9 cellular contexts compared by ENCODE assay signal in the genomic region with DNA sequence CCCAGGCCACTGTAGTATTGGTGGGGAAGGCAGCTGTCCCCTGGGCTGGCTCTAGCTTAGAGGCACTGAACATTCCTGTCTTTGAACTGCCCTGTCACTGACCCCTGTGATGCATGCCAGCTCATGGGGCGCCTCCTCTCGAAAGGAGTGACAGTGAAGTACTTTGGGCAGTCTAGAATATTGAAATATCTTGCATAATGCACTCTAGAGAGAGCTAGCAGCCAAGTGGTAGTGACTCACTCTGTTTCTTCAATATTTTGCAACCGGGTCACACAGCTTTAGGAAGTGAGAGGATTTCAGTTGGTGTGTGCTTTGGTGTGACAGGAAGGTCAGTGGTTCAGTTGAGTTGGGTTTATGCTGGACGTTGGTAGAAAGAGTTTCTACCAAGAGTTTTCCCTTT. TPM values are rescaled to one million over a fixed set of nuclear protein-coding genes. Genes with fewer than 3 reads are reported as not detected.
DNase-seq lines count a peak whose midpoint lies in the region; TF ChIP-seq lines count a peak whose summit lies in the region.
"Had no signal": no experiment of that assay in that cellular context is flagged by ENCODE, and none has a peak within 500 bp of the region (broad histone marks: within the 10 kb centered on the region; RNA-seq: fewer than 3 reads in every experiment).

No MANE protein-coding gene starts in this region.

- POLR2A ChIA-PET in activated CD4-positive, alpha-beta T cell treated with anti-CD3 and anti-CD28 coated beads, Interleukin-2, amount 10 ng/mL, durations not matched to agents 7 days and 5 days (lab: Charles Lee), result no interaction called here

- H3K4me1 Mint-ChIP-seq in activated CD4-positive, alpha-beta T cell treated with anti-CD3 and anti-CD28 coated beads, Interleukin-2, amount 10 ng/mL, durations not matched to agents 7 days and 5 days, result peaks cover 29% of the 10 kb centered on the region

- H3K27ac ChIP-seq in SJCRH30 (no peak overlapping the region), testis (no peak overlapping the region), prostate gland (no peak overlapping the region)

- H3K4me1 ChIP-seq in SJCRH30, result no peaks in the 10 kb centered on the region
- H3K4me1 ChIP-seq in testis, result no peaks in the 10 kb centered on the region
- H3K4me1 ChIP-seq in prostate gland (replicated peaks), result no peaks in the 10 kb centered on the region

- H3K4me3 Mint-ChIP-seq in activated CD4-positive, alpha-beta T cell treated with anti-CD3 and anti-CD28 coated beads, Interleukin-2, amount 10 ng/mL, durations not matched to agents 7 days and 5 days, result no peak overlapping the region

- intact Hi-C loops in testis (cut with DNase I; ENCODE audit: low total_unique reads) (no loop called here), prostate gland (cut with DNase I) (loop anchor here (5.0 to 10.0 kb wide), 2 partner anchors 49 to 122 kb away; a partner anchor contains a TSS)

- H3K9me3 Mint-ChIP-seq in activated CD4-positive, alpha-beta T cell treated with anti-CD3 and anti-CD28 coated beads, Interleukin-2, amount 10 ng/mL, durations not matched to agents 7 days and 5 days, result no peaks in the 10 kb centered on the region

- H3K4me3 ChIP-seq in fibroblast of mammary gland (ENCODE audit: control insufficient read depth, low read depth, low read length) (no peak overlapping the region), SJCRH30 (no peak overlapping the region), testis (no peak overlapping the region), prostate gland (no peak overlapping the region)
- H3K4me3 ChIP-seq: Peyer's patch had no signal

- H3K9me3 ChIP-seq in SJCRH30 (replicated peaks) (no peaks in the 10 kb centered on the region), testis (no peaks in the 10 kb centered on the region), prostate gland (no peaks in the 10 kb centered on the region)
- H3K9me3 ChIP-seq: Peyer's patch had no signal

- no peak overlapping the region for H3K27ac Mint-ChIP-seq in activated CD4-positive, alpha-beta T cell treated with anti-CD3 and anti-CD28 coated beads, Interleukin-2, amount 10 ng/mL, durations not matched to agents 7 days and 5 days

- no peaks in the 10 kb centered on the region for H3K27me3 ChIP-seq in SJCRH30
- H3K27me3 ChIP-seq in testis, result no peaks in the 10 kb centered on the region
- no peaks in the 10 kb centered on the region for H3K27me3 ChIP-seq in prostate gland (replicated peaks; ENCODE audit: insufficient read depth)
- H3K27me3 ChIP-seq: Peyer's patch had no signal

- CTCF ChIA-PET in activated CD4-positive, alpha-beta T cell treated with anti-CD3 and anti-CD28 coated beads, Interleukin-2, amount 10 ng/mL, durations not matched to agents 7 days and 5 days (lab: Charles Lee), result no interaction called here

- TF ChIP-seq CTCF in fibroblast of mammary gland (conservative IDR thresholded peaks at IDR 0.05; ENCODE audit: control insufficient read depth, insufficient read depth, low read depth, low read length), result no peak
- no peak for TF ChIP-seq CTCF in testis (IDR thresholded peaks at IDR 0.05)
- no peak for TF ChIP-seq CTCF in prostate gland (IDR thresholded peaks at IDR 0.05)

- 50 to 74% methylated on average over 4 of the region's 4 CpGs for WGBS in testis, 2 donors
- WGBS in prostate gland, result 30% methylated on average over 4 of the region's 4 CpGs

- TF ChIP-seq POLR2A in testis (IDR thresholded peaks at IDR 0.05) (no peak), prostate gland (IDR thresholded peaks at IDR 0.05) (no peak)

- DNase-seq in EL (peak; percentile 85), SIG-M5 treated with dmso at 0.1 percent for 504 hours (lab: John Stamatoyannopoulos, UW; ENCODE audit: unreplicated experiment) (peak; percentile 99), fibroblast of mammary gland (ENCODE audit: low read depth) (peak; percentile 94), pons (ENCODE audit: low spot score) (peak; percentile 61), SJCRH30 (no peak), testis (no peak), prostate gland (ENCODE audit: low spot score) (no peak)
- DNase-seq in activated CD4-positive, alpha-beta T cell treated with anti-CD3 and anti-CD28 coated beads, Interleukin-2, amount 10 ng/mL, durations not matched to agents 7 days and 5 days, result no peak

- peaks cover 22% of the 10 kb centered on the region for H3K27me3 Mint-ChIP-seq in activated CD4-positive, alpha-beta T cell treated with anti-CD3 and anti-CD28 coated beads, Interleukin-2, amount 10 ng/mL, durations not matched to agents 7 days and 5 days

- peaks cover 2% of the 10 kb centered on the region; the same call in 1 of the 2 replicates for H3K36me3 ChIP-seq in SJCRH30
- no peaks in the 10 kb centered on the region for H3K36me3 ChIP-seq in testis (ENCODE audit: low read depth, missing control alignments)
- H3K36me3 ChIP-seq in prostate gland, result peaks cover 0 to 10% of the 10 kb centered on the region in 2 donors

- H3K36me3 Mint-ChIP-seq in activated CD4-positive, alpha-beta T cell treated with anti-CD3 and anti-CD28 coated beads, Interleukin-2, amount 10 ng/mL, durations not matched to agents 7 days and 5 days (ENCODE audit: low read depth), result peaks cover 9% of the 10 kb centered on the region

RNA-seq across cellular contexts. Expression of a gene that starts 35.5 kb away (rescaled TPM):
- total RNA-seq in activated CD4-positive, alpha-beta T cell treated with anti-CD3 and anti-CD28 coated beads, Interleukin-2, amount 10 ng/mL, durations not matched to agents 7 days and 5 days, result not detected
- 0.10 TPM in 1 of 2 replicates, not detected in the other for total RNA-seq in SJCRH30 (2014; rRNA removed; shearing (Covaris generic))
- total RNA-seq in testis (1 to 10 TPM in 1 of 2 donors, under 1 TPM in 1; 0.55 to 2.4 TPM), prostate gland (100 to 1,000 TPM in 1 of 2 donors, 10 to 100 TPM in 1; 39.8 to 114 TPM)
- polyA plus RNA-seq in testis (ENCODE audit: insufficient read depth, low read depth, low replicate concordance), result 5.8 TPM

RNA-seq across cellular contexts. Expression of a gene that starts 54.4 kb away (rescaled TPM):
- total RNA-seq in activated CD4-positive, alpha-beta T cell treated with anti-CD3 and anti-CD28 coated beads, Interleukin-2, amount 10 ng/mL, durations not matched to agents 7 days and 5 days, result 10 to 100 TPM; 18.9 to 19.8 TPM
- 76.1 and 83.1 TPM in 2 replicates for total RNA-seq in SJCRH30 (2014; rRNA removed; shearing (Covaris generic))
- 100 to 1,000 TPM; 105 to 130 TPM for total RNA-seq in testis
- polyA plus RNA-seq in testis (ENCODE audit: insufficient read depth, low read depth, low replicate concordance), result 159 TPM
- total RNA-seq in prostate gland, result 100 to 1,000 TPM; 222 to 434 TPM

Comparison
In these comparisons a context has a peak if more than half of its experiments do, and no peak if none do; other contexts are left out.
1. DNase-seq: peak in EL (single experiment), SIG-M5 treated with dmso at 0.1 percent for 504 hours (single experiment), fibroblast of mammary gland (single experiment) and pons (single experiment); none in activated CD4-positive, alpha-beta T cell treated with anti-CD3 and anti-CD28 coated beads, Interleukin-2, amount 10 ng/mL, durations not matched to agents 7 days and 5 days (single experiment), SJCRH30 (0 of 2), testis (single experiment) and prostate gland (single experiment).
2. RNA of a gene that starts 35.5 kb away (total RNA-seq): 39.8 to 114 TPM in prostate gland; 0.55 to 2.4 TPM in testis, 0.10 TPM in SJCRH30 and not detected in activated CD4-positive, alpha-beta T cell treated with anti-CD3 and anti-CD28 coated beads, Interleukin-2, amount 10 ng/mL, durations not matched to agents 7 days and 5 days; every median in the first group is over 10 times any median in the second.